1 cellular context compared by ENCODE assay signal in the genomic region with DNA sequence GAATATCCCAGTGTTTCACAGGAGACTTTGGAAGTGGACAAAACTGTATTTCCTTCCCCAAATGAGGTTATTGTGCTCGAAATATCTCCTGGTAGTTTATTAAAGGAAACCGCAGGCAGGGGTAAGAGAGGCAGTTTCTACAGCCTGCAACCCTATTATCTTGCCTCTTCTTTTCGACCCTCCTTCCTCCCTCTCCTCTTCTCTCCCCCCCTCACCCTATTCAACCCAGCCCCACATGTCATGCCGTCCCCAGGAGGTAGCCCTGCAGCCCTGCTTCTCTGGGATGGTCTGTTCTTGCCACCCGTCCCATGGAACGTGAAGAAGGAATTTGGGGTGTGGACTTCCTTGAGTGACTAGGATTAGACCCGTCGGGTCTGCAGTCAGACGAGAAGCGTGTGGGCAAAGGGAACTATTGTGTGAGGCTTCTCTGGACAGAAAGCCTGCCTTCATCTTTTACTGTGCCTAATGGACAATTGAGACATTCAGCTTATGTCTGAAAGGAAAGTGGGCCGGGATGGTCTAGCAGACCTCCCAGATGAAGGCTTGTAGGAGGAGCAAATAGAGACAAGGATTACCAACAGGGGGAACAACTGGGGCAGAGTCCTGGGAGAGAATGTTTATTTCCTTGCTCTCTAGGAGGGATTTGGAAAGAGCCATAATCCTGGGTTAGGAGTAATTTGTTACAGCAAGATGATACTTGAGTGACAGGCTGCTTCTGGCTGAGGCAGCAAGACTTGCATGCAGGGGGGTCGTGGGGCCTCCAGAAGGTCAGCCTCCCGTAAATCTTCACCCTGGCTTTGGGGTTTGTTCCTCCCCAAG.
TF ChIP-seq lines count a peak whose summit lies in the region.

No MANE protein-coding gene starts in this region.

TF ChIP-seq in HepG2, 621 proteins besides CTCF, POLR2A, EP300 and RAD21 (continued from another document and continues in another):
- TF ChIP-seq, protein P1, sequence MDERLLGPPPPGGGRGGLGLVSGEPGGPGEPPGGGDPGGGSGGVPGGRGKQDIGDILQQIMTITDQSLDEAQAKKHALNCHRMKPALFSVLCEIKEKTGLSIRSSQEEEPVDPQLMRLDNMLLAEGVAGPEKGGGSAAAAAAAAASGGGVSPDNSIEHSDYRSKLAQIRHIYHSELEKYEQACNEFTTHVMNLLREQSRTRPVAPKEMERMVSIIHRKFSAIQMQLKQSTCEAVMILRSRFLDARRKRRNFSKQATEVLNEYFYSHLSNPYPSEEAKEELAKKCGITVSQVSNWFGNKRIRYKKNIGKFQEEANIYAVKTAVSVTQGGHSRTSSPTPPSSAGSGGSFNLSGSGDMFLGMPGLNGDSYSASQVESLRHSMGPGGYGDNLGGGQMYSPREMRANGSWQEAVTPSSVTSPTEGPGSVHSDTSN (CRISPR knock-in tag; IDR thresholded peaks at IDR 0.05), result 0 out of 2 replicates have a peak, but pooled peaks have one; percentile 30
- TF ChIP-seq, protein P2, sequence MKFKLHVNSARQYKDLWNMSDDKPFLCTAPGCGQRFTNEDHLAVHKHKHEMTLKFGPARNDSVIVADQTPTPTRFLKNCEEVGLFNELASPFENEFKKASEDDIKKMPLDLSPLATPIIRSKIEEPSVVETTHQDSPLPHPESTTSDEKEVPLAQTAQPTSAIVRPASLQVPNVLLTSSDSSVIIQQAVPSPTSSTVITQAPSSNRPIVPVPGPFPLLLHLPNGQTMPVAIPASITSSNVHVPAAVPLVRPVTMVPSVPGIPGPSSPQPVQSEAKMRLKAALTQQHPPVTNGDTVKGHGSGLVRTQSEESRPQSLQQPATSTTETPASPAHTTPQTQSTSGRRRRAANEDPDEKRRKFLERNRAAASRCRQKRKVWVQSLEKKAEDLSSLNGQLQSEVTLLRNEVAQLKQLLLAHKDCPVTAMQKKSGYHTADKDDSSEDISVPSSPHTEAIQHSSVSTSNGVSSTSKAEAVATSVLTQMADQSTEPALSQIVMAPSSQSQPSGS (CRISPR knock-in tag; IDR thresholded peaks at IDR 0.05), result no peak
- TF ChIP-seq ZNF367 (CRISPR knock-in tag; IDR thresholded peaks at IDR 0.05; ENCODE audit: borderline replicate concordance), result no peak
- no peak for TF ChIP-seq PRMT3 (CRISPR knock-in tag; IDR thresholded peaks at IDR 0.05; ENCODE audit: borderline replicate concordance, low read depth)
- TF ChIP-seq ZNF354B (CRISPR knock-in tag; IDR thresholded peaks at IDR 0.05), result no peak
- no peak for TF ChIP-seq ZNF501 (CRISPR knock-in tag; IDR thresholded peaks at IDR 0.05)
- TF ChIP-seq ZFP90 (CRISPR knock-in tag; IDR thresholded peaks at IDR 0.05; ENCODE audit: borderline replicate concordance), result no peak
- no peak for TF ChIP-seq MEIS1 (CRISPR knock-in tag; IDR thresholded peaks at IDR 0.05; ENCODE audit: borderline replicate concordance)
- TF ChIP-seq PHF21A (CRISPR knock-in tag; IDR thresholded peaks at IDR 0.05), result 0 out of 2 replicates have a peak, but pooled peaks have one; percentile 19
- no peak for TF ChIP-seq YEATS2 (CRISPR knock-in tag; IDR thresholded peaks at IDR 0.05; ENCODE audit: borderline replicate concordance)
- TF ChIP-seq, protein P3, sequence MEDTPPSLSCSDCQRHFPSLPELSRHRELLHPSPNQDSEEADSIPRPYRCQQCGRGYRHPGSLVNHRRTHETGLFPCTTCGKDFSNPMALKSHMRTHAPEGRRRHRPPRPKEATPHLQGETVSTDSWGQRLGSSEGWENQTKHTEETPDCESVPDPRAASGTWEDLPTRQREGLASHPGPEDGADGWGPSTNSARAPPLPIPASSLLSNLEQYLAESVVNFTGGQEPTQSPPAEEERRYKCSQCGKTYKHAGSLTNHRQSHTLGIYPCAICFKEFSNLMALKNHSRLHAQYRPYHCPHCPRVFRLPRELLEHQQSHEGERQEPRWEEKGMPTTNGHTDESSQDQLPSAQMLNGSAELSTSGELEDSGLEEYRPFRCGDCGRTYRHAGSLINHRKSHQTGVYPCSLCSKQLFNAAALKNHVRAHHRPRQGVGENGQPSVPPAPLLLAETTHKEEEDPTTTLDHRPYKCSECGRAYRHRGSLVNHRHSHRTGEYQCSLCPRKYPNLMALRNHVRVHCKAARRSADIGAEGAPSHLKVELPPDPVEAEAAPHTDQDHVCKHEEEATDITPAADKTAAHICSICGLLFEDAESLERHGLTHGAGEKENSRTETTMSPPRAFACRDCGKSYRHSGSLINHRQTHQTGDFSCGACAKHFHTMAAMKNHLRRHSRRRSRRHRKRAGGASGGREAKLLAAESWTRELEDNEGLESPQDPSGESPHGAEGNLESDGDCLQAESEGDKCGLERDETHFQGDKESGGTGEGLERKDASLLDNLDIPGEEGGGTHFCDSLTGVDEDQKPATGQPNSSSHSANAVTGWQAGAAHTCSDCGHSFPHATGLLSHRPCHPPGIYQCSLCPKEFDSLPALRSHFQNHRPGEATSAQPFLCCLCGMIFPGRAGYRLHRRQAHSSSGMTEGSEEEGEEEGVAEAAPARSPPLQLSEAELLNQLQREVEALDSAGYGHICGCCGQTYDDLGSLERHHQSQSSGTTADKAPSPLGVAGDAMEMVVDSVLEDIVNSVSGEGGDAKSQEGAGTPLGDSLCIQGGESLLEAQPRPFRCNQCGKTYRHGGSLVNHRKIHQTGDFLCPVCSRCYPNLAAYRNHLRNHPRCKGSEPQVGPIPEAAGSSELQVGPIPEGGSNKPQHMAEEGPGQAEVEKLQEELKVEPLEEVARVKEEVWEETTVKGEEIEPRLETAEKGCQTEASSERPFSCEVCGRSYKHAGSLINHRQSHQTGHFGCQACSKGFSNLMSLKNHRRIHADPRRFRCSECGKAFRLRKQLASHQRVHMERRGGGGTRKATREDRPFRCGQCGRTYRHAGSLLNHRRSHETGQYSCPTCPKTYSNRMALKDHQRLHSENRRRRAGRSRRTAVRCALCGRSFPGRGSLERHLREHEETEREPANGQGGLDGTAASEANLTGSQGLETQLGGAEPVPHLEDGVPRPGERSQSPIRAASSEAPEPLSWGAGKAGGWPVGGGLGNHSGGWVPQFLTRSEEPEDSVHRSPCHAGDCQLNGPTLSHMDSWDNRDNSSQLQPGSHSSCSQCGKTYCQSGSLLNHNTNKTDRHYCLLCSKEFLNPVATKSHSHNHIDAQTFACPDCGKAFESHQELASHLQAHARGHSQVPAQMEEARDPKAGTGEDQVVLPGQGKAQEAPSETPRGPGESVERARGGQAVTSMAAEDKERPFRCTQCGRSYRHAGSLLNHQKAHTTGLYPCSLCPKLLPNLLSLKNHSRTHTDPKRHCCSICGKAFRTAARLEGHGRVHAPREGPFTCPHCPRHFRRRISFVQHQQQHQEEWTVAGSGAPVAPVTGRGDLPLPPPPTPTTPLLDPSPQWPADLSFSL (CRISPR knock-in tag; IDR thresholded peaks at IDR 0.05), result no peak
- TF ChIP-seq, protein P4, sequence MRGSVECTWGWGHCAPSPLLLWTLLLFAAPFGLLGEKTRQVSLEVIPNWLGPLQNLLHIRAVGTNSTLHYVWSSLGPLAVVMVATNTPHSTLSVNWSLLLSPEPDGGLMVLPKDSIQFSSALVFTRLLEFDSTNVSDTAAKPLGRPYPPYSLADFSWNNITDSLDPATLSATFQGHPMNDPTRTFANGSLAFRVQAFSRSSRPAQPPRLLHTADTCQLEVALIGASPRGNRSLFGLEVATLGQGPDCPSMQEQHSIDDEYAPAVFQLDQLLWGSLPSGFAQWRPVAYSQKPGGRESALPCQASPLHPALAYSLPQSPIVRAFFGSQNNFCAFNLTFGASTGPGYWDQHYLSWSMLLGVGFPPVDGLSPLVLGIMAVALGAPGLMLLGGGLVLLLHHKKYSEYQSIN (CRISPR knock-in tag; IDR thresholded peaks at IDR 0.05; ENCODE audit: borderline replicate concordance), result no peak
- no peak for TF ChIP-seq CBFB (CRISPR knock-in tag; IDR thresholded peaks at IDR 0.05)
- TF ChIP-seq TOPORS (CRISPR knock-in tag; IDR thresholded peaks at IDR 0.05), result no peak
- TF ChIP-seq RBM22 (optimal IDR thresholded peaks at IDR 0.05; ENCODE audit: low read length), result peak; percentile 74
- TF ChIP-seq AHR (CRISPR knock-in tag; IDR thresholded peaks at IDR 0.05), result no peak
- TF ChIP-seq, protein P5, sequence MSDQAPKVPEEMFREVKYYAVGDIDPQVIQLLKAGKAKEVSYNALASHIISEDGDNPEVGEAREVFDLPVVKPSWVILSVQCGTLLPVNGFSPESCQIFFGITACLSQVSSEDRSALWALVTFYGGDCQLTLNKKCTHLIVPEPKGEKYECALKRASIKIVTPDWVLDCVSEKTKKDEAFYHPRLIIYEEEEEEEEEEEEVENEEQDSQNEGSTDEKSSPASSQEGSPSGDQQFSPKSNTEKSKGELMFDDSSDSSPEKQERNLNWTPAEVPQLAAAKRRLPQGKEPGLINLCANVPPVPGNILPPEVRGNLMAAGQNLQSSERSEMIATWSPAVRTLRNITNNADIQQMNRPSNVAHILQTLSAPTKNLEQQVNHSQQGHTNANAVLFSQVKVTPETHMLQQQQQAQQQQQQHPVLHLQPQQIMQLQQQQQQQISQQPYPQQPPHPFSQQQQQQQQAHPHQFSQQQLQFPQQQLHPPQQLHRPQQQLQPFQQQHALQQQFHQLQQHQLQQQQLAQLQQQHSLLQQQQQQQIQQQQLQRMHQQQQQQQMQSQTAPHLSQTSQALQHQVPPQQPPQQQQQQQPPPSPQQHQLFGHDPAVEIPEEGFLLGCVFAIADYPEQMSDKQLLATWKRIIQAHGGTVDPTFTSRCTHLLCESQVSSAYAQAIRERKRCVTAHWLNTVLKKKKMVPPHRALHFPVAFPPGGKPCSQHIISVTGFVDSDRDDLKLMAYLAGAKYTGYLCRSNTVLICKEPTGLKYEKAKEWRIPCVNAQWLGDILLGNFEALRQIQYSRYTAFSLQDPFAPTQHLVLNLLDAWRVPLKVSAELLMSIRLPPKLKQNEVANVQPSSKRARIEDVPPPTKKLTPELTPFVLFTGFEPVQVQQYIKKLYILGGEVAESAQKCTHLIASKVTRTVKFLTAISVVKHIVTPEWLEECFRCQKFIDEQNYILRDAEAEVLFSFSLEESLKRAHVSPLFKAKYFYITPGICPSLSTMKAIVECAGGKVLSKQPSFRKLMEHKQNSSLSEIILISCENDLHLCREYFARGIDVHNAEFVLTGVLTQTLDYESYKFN (CRISPR knock-in tag; conservative IDR thresholded peaks at IDR 0.05), result 0 out of 2 replicates have a peak, but pooled peaks have one; percentile 19
- TF ChIP-seq NR2F6 (IDR thresholded peaks at IDR 0.05), result peak; percentile 42; the same call in 1 of the 2 replicates
- no peak for TF ChIP-seq NR2F6 (CRISPR knock-in tag; IDR thresholded peaks at IDR 0.05)
- no peak for TF ChIP-seq ZKSCAN5 (CRISPR knock-in tag; IDR thresholded peaks at IDR 0.05)
- no peak for TF ChIP-seq ZNF83 (CRISPR knock-in tag; IDR thresholded peaks at IDR 0.05; ENCODE audit: borderline replicate concordance)
- TF ChIP-seq ZNF124 (CRISPR knock-in tag; IDR thresholded peaks at IDR 0.05), result no peak
- TF ChIP-seq, protein P6, sequence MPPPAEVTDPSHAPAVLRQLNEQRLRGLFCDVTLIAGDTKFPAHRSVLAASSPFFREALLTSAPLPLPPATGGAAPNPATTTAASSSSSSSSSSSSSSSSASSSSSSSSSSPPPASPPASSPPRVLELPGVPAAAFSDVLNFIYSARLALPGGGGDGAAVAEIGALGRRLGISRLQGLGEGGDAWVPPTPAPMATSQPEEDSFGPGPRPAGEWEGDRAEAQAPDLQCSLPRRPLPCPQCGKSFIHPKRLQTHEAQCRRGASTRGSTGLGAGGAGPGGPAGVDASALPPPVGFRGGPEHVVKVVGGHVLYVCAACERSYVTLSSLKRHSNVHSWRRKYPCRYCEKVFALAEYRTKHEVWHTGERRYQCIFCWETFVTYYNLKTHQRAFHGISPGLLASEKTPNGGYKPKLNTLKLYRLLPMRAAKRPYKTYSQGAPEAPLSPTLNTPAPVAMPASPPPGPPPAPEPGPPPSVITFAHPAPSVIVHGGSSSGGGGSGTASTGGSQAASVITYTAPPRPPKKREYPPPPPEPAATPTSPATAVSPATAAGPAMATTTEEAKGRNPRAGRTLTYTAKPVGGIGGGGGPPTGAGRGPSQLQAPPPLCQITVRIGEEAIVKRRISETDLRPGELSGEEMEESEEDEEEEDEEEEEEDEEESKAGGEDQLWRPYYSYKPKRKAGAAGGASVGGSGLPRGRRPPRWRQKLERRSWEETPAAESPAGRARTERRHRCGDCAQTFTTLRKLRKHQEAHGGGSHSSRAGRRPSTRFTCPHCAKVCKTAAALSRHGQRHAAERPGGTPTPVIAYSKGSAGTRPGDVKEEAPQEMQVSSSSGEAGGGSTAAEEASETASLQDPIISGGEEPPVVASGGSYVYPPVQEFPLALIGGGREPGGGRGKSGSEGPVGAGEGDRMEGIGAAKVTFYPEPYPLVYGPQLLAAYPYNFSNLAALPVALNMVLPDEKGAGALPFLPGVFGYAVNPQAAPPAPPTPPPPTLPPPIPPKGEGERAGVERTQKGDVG (CRISPR knock-in tag; IDR thresholded peaks at IDR 0.05; ENCODE audit: borderline replicate concordance), result no peak
- TF ChIP-seq NR3C1 (CRISPR knock-in tag; IDR thresholded peaks at IDR 0.05), result no peak
- no peak for TF ChIP-seq ZNF143 (CRISPR knock-in tag; IDR thresholded peaks at IDR 0.05)
- no peak for TF ChIP-seq SOX13 (IDR thresholded peaks at IDR 0.05)
- TF ChIP-seq SOX13 (CRISPR knock-in tag; conservative IDR thresholded peaks at IDR 0.05 in 1 of 2, IDR thresholded peaks at IDR 0.05 in 1 of 2), result no peak
- no peak for TF ChIP-seq ERF (CRISPR knock-in tag; IDR thresholded peaks at IDR 0.05)
- no peak for TF ChIP-seq ZNF749 (CRISPR knock-in tag; IDR thresholded peaks at IDR 0.05; ENCODE audit: borderline replicate concordance)
- TF ChIP-seq ZNF44 (CRISPR knock-in tag; IDR thresholded peaks at IDR 0.05), result no peak
- TF ChIP-seq ZNF605 (CRISPR knock-in tag; IDR thresholded peaks at IDR 0.05), result 0 out of 2 replicates have a peak, but pooled peaks have one; percentile 18
- no peak for TF ChIP-seq ZNF75D (CRISPR knock-in tag; IDR thresholded peaks at IDR 0.05; ENCODE audit: borderline replicate concordance)
- no peak for TF ChIP-seq POLR2AphosphoS2 (IDR thresholded peaks at IDR 0.05; ENCODE audit: low read depth, low read length)
- no peak for TF ChIP-seq ZNF816 (CRISPR knock-in tag; IDR thresholded peaks at IDR 0.05; ENCODE audit: borderline replicate concordance)
- TF ChIP-seq, protein P7, sequence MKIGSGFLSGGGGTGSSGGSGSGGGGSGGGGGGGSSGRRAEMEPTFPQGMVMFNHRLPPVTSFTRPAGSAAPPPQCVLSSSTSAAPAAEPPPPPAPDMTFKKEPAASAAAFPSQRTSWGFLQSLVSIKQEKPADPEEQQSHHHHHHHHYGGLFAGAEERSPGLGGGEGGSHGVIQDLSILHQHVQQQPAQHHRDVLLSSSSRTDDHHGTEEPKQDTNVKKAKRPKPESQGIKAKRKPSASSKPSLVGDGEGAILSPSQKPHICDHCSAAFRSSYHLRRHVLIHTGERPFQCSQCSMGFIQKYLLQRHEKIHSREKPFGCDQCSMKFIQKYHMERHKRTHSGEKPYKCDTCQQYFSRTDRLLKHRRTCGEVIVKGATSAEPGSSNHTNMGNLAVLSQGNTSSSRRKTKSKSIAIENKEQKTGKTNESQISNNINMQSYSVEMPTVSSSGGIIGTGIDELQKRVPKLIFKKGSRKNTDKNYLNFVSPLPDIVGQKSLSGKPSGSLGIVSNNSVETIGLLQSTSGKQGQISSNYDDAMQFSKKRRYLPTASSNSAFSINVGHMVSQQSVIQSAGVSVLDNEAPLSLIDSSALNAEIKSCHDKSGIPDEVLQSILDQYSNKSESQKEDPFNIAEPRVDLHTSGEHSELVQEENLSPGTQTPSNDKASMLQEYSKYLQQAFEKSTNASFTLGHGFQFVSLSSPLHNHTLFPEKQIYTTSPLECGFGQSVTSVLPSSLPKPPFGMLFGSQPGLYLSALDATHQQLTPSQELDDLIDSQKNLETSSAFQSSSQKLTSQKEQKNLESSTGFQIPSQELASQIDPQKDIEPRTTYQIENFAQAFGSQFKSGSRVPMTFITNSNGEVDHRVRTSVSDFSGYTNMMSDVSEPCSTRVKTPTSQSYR (CRISPR knock-in tag; IDR thresholded peaks at IDR 0.05; ENCODE audit: borderline replicate concordance), result no peak
- no peak for TF ChIP-seq ZNF614 (CRISPR knock-in tag; IDR thresholded peaks at IDR 0.05; ENCODE audit: borderline replicate concordance)
- TF ChIP-seq RARA (CRISPR knock-in tag; IDR thresholded peaks at IDR 0.05), result no peak
- no peak for TF ChIP-seq AKAP8 (CRISPR knock-in tag; IDR thresholded peaks at IDR 0.05)
- no peak for TF ChIP-seq HDAC6 (IDR thresholded peaks at IDR 0.05; ENCODE audit: low read depth, low read length)
- no peak for TF ChIP-seq ZNF138 (CRISPR knock-in tag; IDR thresholded peaks at IDR 0.05; ENCODE audit: low read depth)
